ENCODE assay signal across 8 cellular contexts in genomic region chr7:118184392-118184899, GRCh38. TPM values are rescaled to one million over a fixed set of nuclear protein-coding genes. Genes with fewer than 3 reads are reported as not detected.
DNase-seq lines count a peak whose midpoint lies in the region; ATAC-seq and TF ChIP-seq lines count a peak whose summit lies in the region.

No MANE protein-coding gene starts in this region.

- peaks cover 39% of the 10 kb centered on the region for H3K4me1 Mint-ChIP-seq in activated CD8-positive, alpha-beta memory T cell treated with anti-CD3 and anti-CD28 coated beads, Interleukin-2, amount 10 ng/mL, durations not matched to agents 7 days and 5 days

- DNase-seq in activated CD8-positive, alpha-beta memory T cell treated with anti-CD3 and anti-CD28 coated beads, Interleukin-2, amount 10 ng/mL, durations not matched to agents 7 days and 5 days: no peak
- DNase-seq in activated CD8-positive, alpha-beta memory T cell treated with anti-CD3 and anti-CD28 coated beads, Interleukin-2, amount 50 U/mL, for 48 hours: no peak
- DNase-seq in SKM-1 treated with dmso at 0.1 percent for 144 hours (lab: John Stamatoyannopoulos, UW; ENCODE audit: unreplicated experiment) (peak; percentile 19), fibroblast of lung (ENCODE audit: low read depth in 2 of 2) (peak; percentile 3 to 28), prostate gland (ENCODE audit: low spot score) (no peak), epidermal melanocyte (ENCODE audit: insufficient read length, low spot score) (no peak), T1000 (lab: John Stamatoyannopoulos, UW) (no peak)

- no peak for ATAC-seq in activated CD8-positive, alpha-beta memory T cell treated with anti-CD3 and anti-CD28 coated beads, Interleukin-2, amount 10 ng/mL, durations not matched to agents 7 days and 5 days
- no peak for ATAC-seq in HG02642 (IDR thresholded peaks at IDR 0.05; ENCODE audit: poor library complexity, unreplicated experiment)

- H3K9ac ChIP-seq in fibroblast of lung (ENCODE audit: insufficient read depth, low read length): peak overlapping the region; percentile 94

- no peak for TF ChIP-seq POLR2A in prostate gland (IDR thresholded peaks at IDR 0.05)

- H3K27ac Mint-ChIP-seq in activated CD8-positive, alpha-beta memory T cell treated with anti-CD3 and anti-CD28 coated beads, Interleukin-2, amount 10 ng/mL, durations not matched to agents 7 days and 5 days: peak overlapping the region; percentile 99

- H3K79me2 ChIP-seq in fibroblast of lung (ENCODE audit: control insufficient read depth, insufficient read depth, low read length): peaks cover 30% of the 10 kb centered on the region

- H3K27me3 ChIP-seq in fibroblast of lung (ENCODE audit: control insufficient read depth, insufficient read depth, low read length) (no peaks in the 10 kb centered on the region), prostate gland (replicated peaks; ENCODE audit: insufficient read depth) (no peaks in the 10 kb centered on the region)

- H3K36me3 ChIP-seq in fibroblast of lung (ENCODE audit: control insufficient read depth, insufficient read depth, low read length) (no peaks in the 10 kb centered on the region), prostate gland (no peaks in the 10 kb centered on the region)

- CTCF ChIA-PET in activated CD8-positive, alpha-beta memory T cell treated with anti-CD3 and anti-CD28 coated beads, Interleukin-2, amount 10 ng/mL, durations not matched to agents 7 days and 5 days (lab: Charles Lee): interaction anchor here (1.1 to 2.2 kb wide), 2 partner anchors 11 to 13 kb away, joined by 4 to 7 read pairs; no protein-coding TSS in a partner anchor

- intact Hi-C loops in prostate gland (cut with DNase I): loop anchor here (10.0 kb wide), 1 partner anchor 440 kb away; no protein-coding TSS in a partner anchor

- H3K4me1 ChIP-seq in fibroblast of lung (ENCODE audit: control insufficient read depth, extremely low read depth, insufficient read depth, low read length) (peaks cover 6% of the 10 kb centered on the region), prostate gland (replicated peaks) (no peaks in the 10 kb centered on the region)

- H3K4me2 ChIP-seq in fibroblast of lung (ENCODE audit: extremely low read depth, insufficient read depth, low read length): peak overlapping the region; percentile 83

- H4K20me1 ChIP-seq in fibroblast of lung (ENCODE audit: control insufficient read depth, extremely low read depth, insufficient read depth, low read length): no peaks in the 10 kb centered on the region

- H3K27ac ChIP-seq in fibroblast of lung (ENCODE audit: insufficient read depth, low read length): peak overlapping the region; percentile 96
- H3K27ac ChIP-seq in prostate gland: peak overlapping the region; percentile 85 to 91

- peaks cover 30% of the 10 kb centered on the region for H3K36me3 Mint-ChIP-seq in activated CD8-positive, alpha-beta memory T cell treated with anti-CD3 and anti-CD28 coated beads, Interleukin-2, amount 10 ng/mL, durations not matched to agents 7 days and 5 days

- peak overlapping the region; percentile 72 for H2AFZ ChIP-seq in fibroblast of lung (ENCODE audit: low read length)

- TF ChIP-seq CTCF in fibroblast of lung (conservative IDR thresholded peaks at IDR 0.05 in 1 of 2, IDR thresholded peaks at IDR 0.05 in 1 of 2; ENCODE audit: low read depth in 1 of 2, low read length in 2 of 2) (no peak), prostate gland (IDR thresholded peaks at IDR 0.05) (no peak)

- H3K9me3 ChIP-seq in fibroblast of lung (ENCODE audit: control insufficient read depth, insufficient read depth, low read depth, low read length): no peaks in the 10 kb centered on the region
- H3K9me3 ChIP-seq in prostate gland: no peaks in the 10 kb centered on the region

- WGBS in prostate gland: 1% methylated on average over 18 of the region's 18 CpGs

- no peaks in the 10 kb centered on the region for H3K9me3 Mint-ChIP-seq in activated CD8-positive, alpha-beta memory T cell treated with anti-CD3 and anti-CD28 coated beads, Interleukin-2, amount 10 ng/mL, durations not matched to agents 7 days and 5 days (ENCODE audit: low read depth)

- H3K4me3 ChIP-seq in fibroblast of lung (replicated peaks in 1 of 4; ENCODE audit: control extremely low read depth in 1 of 4, insufficient read depth in 1 of 4, low read depth in 3 of 4, low read length in 4 of 4): peak overlapping the region; percentile 80 to 93 (median 85)
- H3K4me3 ChIP-seq in prostate gland: peak overlapping the region; percentile 79 to 87

- no peaks in the 10 kb centered on the region for H3K27me3 Mint-ChIP-seq in activated CD8-positive, alpha-beta memory T cell treated with anti-CD3 and anti-CD28 coated beads, Interleukin-2, amount 10 ng/mL, durations not matched to agents 7 days and 5 days

- peak overlapping the region; percentile 96 for H3K4me3 Mint-ChIP-seq in activated CD8-positive, alpha-beta memory T cell treated with anti-CD3 and anti-CD28 coated beads, Interleukin-2, amount 10 ng/mL, durations not matched to agents 7 days and 5 days

RNA-seq across cellular contexts. Expression of gene LSM8, which starts 0.5 kb away (rescaled TPM):
- 10 to 100 TPM; 49.7 to 49.8 TPM for total RNA-seq in activated CD8-positive, alpha-beta memory T cell treated with anti-CD3 and anti-CD28 coated beads, Interleukin-2, amount 10 ng/mL, durations not matched to agents 7 days and 5 days
- total RNA-seq in fibroblast of lung (36.8 and 39.5 TPM in 2 replicates), prostate gland (10 to 100 TPM; 24.8 to 29.3 TPM)
- 55.0 and 61.8 TPM in 2 replicates for polyA plus RNA-seq in fibroblast of lung
- polyA plus RNA-seq in fibroblast of lung (2012): 24.7 and 28.4 TPM in 2 replicates
- 16.6 and 25.4 TPM in 2 replicates for polyA minus RNA-seq in fibroblast of lung (ENCODE audit: low replicate concordance)

RNA-seq across cellular contexts. Expression of gene ANKRD7, which starts 40.1 kb away (rescaled TPM):
- 1 to 10 TPM in 1 of 2 experiments, under 1 TPM in 1; 0.59 to 1.2 TPM for total RNA-seq in activated CD8-positive, alpha-beta memory T cell treated with anti-CD3 and anti-CD28 coated beads, Interleukin-2, amount 10 ng/mL, durations not matched to agents 7 days and 5 days
- total RNA-seq in fibroblast of lung (2.3 and 2.8 TPM in 2 replicates), prostate gland (10 to 100 TPM in 1 of 2 donors, under 1 TPM in 1; 0.36 to 73.0 TPM)
- polyA plus RNA-seq in fibroblast of lung: 0.10 and 0.40 TPM in 2 replicates
- polyA plus RNA-seq in fibroblast of lung (2012): 0.46 and 0.52 TPM in 2 replicates
- not detected in 2 replicates for polyA minus RNA-seq in fibroblast of lung (ENCODE audit: low replicate concordance)

Comparison
In these comparisons a context has a peak if more than half of its experiments do, and no peak if none do; other contexts are left out.
1. DNase-seq: peak in SKM-1 treated with dmso at 0.1 percent for 144 hours (single experiment) and fibroblast of lung (2 of 2); none in activated CD8-positive, alpha-beta memory T cell treated with anti-CD3 and anti-CD28 coated beads, Interleukin-2, amount 10 ng/mL, durations not matched to agents 7 days and 5 days (single experiment), activated CD8-positive, alpha-beta memory T cell treated with anti-CD3 and anti-CD28 coated beads, Interleukin-2, amount 50 U/mL, for 48 hours (single experiment), prostate gland (single experiment), epidermal melanocyte (single experiment) and T1000 (single experiment).